In genomic region chr3:159898147-159898546, GRCh38 we compare ENCODE assay signal across 1 cellular context.
TF ChIP-seq lines count a peak whose summit lies in the region.

No MANE protein-coding gene starts in this region.

TF ChIP-seq in GM23338, 12 proteins besides CTCF, POLR2A, EP300 and RAD21 (continued from another document):
- TF ChIP-seq, protein P1, sequence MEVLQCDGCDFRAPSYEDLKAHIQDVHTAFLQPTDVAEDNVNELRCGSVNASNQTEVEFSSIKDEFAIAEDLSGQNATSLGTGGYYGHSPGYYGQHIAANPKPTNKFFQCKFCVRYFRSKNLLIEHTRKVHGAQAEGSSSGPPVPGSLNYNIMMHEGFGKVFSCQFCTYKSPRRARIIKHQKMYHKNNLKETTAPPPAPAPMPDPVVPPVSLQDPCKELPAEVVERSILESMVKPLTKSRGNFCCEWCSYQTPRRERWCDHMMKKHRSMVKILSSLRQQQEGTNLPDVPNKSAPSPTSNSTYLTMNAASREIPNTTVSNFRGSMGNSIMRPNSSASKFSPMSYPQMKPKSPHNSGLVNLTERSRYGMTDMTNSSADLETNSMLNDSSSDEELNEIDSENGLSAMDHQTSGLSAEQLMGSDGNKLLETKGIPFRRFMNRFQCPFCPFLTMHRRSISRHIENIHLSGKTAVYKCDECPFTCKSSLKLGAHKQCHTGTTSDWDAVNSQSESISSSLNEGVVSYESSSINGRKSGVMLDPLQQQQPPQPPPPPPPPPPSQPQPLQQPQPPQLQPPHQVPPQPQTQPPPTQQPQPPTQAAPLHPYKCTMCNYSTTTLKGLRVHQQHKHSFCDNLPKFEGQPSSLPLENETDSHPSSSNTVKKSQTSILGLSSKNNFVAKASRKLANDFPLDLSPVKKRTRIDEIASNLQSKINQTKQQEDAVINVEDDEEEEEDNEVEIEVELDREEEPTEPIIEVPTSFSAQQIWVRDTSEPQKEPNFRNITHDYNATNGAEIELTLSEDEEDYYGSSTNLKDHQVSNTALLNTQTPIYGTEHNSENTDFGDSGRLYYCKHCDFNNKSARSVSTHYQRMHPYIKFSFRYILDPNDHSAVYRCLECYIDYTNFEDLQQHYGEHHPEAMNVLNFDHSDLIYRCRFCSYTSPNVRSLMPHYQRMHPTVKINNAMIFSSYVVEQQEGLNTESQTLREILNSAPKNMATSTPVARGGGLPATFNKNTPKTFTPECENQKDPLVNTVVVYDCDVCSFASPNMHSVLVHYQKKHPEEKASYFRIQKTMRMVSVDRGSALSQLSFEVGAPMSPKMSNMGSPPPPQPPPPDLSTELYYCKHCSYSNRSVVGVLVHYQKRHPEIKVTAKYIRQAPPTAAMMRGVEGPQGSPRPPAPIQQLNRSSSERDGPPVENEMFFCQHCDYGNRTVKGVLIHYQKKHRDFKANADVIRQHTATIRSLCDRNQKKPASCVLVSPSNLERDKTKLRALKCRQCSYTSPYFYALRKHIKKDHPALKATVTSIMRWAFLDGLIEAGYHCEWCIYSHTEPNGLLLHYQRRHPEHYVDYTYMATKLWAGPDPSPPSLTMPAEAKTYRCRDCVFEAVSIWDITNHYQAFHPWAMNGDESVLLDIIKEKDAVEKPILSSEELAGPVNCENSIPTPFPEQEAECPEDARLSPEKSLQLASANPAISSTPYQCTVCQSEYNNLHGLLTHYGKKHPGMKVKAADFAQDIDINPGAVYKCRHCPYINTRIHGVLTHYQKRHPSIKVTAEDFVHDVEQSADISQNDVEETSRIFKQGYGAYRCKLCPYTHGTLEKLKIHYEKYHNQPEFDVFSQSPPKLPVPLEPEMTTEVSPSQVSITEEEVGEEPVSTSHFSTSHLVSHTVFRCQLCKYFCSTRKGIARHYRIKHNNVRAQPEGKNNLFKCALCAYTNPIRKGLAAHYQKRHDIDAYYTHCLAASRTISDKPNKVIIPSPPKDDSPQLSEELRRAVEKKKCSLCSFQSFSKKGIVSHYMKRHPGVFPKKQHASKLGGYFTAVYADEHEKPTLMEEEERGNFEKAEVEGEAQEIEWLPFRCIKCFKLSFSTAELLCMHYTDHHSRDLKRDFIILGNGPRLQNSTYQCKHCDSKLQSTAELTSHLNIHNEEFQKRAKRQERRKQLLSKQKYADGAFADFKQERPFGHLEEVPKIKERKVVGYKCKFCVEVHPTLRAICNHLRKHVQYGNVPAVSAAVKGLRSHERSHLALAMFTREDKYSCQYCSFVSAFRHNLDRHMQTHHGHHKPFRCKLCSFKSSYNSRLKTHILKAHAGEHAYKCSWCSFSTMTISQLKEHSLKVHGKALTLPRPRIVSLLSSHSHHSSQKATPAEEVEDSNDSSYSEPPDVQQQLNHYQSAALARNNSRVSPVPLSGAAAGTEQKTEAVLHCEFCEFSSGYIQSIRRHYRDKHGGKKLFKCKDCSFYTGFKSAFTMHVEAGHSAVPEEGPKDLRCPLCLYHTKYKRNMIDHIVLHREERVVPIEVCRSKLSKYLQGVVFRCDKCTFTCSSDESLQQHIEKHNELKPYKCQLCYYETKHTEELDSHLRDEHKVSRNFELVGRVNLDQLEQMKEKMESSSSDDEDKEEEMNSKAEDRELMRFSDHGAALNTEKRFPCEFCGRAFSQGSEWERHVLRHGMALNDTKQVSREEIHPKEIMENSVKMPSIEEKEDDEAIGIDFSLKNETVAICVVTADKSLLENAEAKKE (CRISPR knock-in tag; IDR thresholded peaks at IDR 0.05) = no peak
- TF ChIP-seq JUNB (IDR thresholded peaks at IDR 0.05; ENCODE audit: unreplicated experiment) (no peak), EZH2phosphoT487 (IDR thresholded peaks at IDR 0.05; ENCODE audit: unreplicated experiment) (no peak)
- TF ChIP-seq, protein P2, sequence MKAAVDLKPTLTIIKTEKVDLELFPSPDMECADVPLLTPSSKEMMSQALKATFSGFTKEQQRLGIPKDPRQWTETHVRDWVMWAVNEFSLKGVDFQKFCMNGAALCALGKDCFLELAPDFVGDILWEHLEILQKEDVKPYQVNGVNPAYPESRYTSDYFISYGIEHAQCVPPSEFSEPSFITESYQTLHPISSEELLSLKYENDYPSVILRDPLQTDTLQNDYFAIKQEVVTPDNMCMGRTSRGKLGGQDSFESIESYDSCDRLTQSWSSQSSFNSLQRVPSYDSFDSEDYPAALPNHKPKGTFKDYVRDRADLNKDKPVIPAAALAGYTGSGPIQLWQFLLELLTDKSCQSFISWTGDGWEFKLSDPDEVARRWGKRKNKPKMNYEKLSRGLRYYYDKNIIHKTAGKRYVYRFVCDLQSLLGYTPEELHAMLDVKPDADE (IDR thresholded peaks at IDR 0.05) = no peak
